1 cellular context compared by ENCODE assay signal in the genomic region with DNA sequence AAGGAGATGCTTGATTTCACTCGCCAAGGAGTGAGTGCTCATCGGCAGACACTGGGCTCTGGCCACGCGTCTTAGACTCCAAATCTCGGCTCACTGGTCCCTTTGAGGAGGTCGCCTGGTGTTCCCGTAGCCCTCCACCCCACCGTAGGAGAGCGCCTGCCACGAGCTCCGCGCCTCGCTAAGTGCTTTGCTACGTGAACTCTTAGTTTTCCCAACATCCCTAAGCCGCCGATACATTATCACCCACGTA.
TF ChIP-seq lines count a peak whose summit lies in the region.

No MANE protein-coding gene starts in this region.

TF ChIP-seq in IMR-90, 13 proteins besides CTCF, POLR2A, EP300 and RAD21 (continued from another document):
- TF ChIP-seq, protein P1, sequence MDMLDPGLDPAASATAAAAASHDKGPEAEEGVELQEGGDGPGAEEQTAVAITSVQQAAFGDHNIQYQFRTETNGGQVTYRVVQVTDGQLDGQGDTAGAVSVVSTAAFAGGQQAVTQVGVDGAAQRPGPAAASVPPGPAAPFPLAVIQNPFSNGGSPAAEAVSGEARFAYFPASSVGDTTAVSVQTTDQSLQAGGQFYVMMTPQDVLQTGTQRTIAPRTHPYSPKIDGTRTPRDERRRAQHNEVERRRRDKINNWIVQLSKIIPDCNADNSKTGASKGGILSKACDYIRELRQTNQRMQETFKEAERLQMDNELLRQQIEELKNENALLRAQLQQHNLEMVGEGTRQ (IDR thresholded peaks at IDR 0.05; ENCODE audit: low read depth, low read length), result no peak
- TF ChIP-seq MXI1 (IDR thresholded peaks at IDR 0.05; ENCODE audit: borderline replicate concordance, low read depth, low read length) (no peak), MAFK (IDR thresholded peaks at IDR 0.05; ENCODE audit: low read depth, low read length) (no peak), RCOR1 (IDR thresholded peaks at IDR 0.05; ENCODE audit: insufficient replicate concordance, low read length) (no peak), CEBPB (IDR thresholded peaks at IDR 0.05; ENCODE audit: low read depth, low read length) (no peak), BHLHE40 (IDR thresholded peaks at IDR 0.05; ENCODE audit: low read depth, low read length) (no peak), CHD1 (IDR thresholded peaks at IDR 0.05; ENCODE audit: low read depth, low read length) (no peak)
